In the genomic region with DNA sequence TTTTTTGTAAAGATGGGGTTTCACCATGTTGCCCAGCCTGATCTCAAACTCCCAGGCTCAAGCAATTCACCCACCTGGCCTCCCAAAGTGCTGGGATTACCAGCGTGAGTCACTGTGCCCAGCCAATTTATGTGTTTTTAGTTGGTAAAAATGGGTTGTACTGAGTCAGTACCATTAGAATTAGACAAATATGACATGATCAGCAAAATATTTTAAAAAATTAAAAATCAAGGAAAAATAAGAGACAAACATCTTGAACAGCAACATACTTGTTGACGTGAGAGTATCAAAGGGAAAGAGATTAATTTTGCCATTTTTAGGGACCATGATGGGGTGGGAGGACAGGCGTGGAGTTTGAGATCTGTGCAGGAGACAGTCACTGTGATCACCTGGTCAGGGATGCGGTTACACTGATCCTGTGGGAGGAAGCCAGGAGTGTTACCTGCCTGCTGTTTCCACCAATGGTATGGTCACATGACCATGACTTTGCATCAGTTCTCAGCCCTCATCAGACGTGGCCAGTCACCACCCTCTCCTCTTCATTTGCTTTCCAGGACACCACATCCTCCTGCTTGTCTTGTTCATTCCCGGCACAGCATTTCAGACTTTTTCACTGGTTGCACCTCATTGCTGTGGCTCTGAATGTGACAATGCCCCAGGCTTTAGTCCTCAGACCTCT, we compare ENCODE assay signal across 2 cellular contexts.
A peak's percentile ranks its signal among the peaks of the same experiment; 100 is the strongest.
TF ChIP-seq lines count a peak whose summit lies in the region.

No MANE protein-coding gene starts in this region.

TF ChIP-seq in HepG2, 621 proteins besides CTCF, POLR2A, EP300 and RAD21:
- TF ChIP-seq SP4 (CRISPR knock-in tag; IDR thresholded peaks at IDR 0.05) (no peak), KMT2A (CRISPR knock-in tag; IDR thresholded peaks at IDR 0.05) (no peak), MAFK (conservative IDR thresholded peaks at IDR 0.05 in 1 of 2, IDR thresholded peaks at IDR 0.05 in 1 of 2; ENCODE audit: low read length in 2 of 2) (peak; percentile 33 to 59; a peak in 3 of 4 replicates), MAFF (IDR thresholded peaks at IDR 0.05; ENCODE audit: low read depth, low read length) (0 out of 2 replicates have a peak, but pooled peaks have one; percentile 36), ATRX (CRISPR knock-in tag; IDR thresholded peaks at IDR 0.05; ENCODE audit: borderline replicate concordance) (no peak)
- TF ChIP-seq, protein P1, sequence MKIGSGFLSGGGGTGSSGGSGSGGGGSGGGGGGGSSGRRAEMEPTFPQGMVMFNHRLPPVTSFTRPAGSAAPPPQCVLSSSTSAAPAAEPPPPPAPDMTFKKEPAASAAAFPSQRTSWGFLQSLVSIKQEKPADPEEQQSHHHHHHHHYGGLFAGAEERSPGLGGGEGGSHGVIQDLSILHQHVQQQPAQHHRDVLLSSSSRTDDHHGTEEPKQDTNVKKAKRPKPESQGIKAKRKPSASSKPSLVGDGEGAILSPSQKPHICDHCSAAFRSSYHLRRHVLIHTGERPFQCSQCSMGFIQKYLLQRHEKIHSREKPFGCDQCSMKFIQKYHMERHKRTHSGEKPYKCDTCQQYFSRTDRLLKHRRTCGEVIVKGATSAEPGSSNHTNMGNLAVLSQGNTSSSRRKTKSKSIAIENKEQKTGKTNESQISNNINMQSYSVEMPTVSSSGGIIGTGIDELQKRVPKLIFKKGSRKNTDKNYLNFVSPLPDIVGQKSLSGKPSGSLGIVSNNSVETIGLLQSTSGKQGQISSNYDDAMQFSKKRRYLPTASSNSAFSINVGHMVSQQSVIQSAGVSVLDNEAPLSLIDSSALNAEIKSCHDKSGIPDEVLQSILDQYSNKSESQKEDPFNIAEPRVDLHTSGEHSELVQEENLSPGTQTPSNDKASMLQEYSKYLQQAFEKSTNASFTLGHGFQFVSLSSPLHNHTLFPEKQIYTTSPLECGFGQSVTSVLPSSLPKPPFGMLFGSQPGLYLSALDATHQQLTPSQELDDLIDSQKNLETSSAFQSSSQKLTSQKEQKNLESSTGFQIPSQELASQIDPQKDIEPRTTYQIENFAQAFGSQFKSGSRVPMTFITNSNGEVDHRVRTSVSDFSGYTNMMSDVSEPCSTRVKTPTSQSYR (CRISPR knock-in tag; IDR thresholded peaks at IDR 0.05; ENCODE audit: borderline replicate concordance) = no peak

TF ChIP-seq in K562, 482 proteins besides CTCF, POLR2A, EP300 and RAD21:
- TF ChIP-seq WHSC1 (IDR thresholded peaks at IDR 0.05; ENCODE audit: low read length) = no peak
- no peak for TF ChIP-seq PHF21A (IDR thresholded peaks at IDR 0.05; ENCODE audit: borderline replicate concordance, low read depth)
- no peak for TF ChIP-seq SUPT5H (IDR thresholded peaks at IDR 0.05)
- TF ChIP-seq, protein P2, sequence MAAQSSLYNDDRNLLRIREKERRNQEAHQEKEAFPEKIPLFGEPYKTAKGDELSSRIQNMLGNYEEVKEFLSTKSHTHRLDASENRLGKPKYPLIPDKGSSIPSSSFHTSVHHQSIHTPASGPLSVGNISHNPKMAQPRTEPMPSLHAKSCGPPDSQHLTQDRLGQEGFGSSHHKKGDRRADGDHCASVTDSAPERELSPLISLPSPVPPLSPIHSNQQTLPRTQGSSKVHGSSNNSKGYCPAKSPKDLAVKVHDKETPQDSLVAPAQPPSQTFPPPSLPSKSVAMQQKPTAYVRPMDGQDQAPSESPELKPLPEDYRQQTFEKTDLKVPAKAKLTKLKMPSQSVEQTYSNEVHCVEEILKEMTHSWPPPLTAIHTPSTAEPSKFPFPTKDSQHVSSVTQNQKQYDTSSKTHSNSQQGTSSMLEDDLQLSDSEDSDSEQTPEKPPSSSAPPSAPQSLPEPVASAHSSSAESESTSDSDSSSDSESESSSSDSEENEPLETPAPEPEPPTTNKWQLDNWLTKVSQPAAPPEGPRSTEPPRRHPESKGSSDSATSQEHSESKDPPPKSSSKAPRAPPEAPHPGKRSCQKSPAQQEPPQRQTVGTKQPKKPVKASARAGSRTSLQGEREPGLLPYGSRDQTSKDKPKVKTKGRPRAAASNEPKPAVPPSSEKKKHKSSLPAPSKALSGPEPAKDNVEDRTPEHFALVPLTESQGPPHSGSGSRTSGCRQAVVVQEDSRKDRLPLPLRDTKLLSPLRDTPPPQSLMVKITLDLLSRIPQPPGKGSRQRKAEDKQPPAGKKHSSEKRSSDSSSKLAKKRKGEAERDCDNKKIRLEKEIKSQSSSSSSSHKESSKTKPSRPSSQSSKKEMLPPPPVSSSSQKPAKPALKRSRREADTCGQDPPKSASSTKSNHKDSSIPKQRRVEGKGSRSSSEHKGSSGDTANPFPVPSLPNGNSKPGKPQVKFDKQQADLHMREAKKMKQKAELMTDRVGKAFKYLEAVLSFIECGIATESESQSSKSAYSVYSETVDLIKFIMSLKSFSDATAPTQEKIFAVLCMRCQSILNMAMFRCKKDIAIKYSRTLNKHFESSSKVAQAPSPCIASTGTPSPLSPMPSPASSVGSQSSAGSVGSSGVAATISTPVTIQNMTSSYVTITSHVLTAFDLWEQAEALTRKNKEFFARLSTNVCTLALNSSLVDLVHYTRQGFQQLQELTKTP (IDR thresholded peaks at IDR 0.05; ENCODE audit: low read depth in 1 of 2, partially characterized antibody in 2 of 2) = no peak
- no peak for TF ChIP-seq HMG20A (CRISPR knock-in tag; conservative IDR thresholded peaks at IDR 0.05)
- no peak for TF ChIP-seq TAF1 (IDR thresholded peaks at IDR 0.05; ENCODE audit: control insufficient read depth, extremely low read depth, insufficient read depth, low read length, severe bottlenecking)
- TF ChIP-seq ZNF354B (CRISPR knock-in tag; IDR thresholded peaks at IDR 0.05) = no peak
- TF ChIP-seq, protein P3, sequence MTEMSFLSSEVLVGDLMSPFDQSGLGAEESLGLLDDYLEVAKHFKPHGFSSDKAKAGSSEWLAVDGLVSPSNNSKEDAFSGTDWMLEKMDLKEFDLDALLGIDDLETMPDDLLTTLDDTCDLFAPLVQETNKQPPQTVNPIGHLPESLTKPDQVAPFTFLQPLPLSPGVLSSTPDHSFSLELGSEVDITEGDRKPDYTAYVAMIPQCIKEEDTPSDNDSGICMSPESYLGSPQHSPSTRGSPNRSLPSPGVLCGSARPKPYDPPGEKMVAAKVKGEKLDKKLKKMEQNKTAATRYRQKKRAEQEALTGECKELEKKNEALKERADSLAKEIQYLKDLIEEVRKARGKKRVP (CRISPR knock-in tag; IDR thresholded peaks at IDR 0.05) = no peak
- TF ChIP-seq ZNF316 (IDR thresholded peaks at IDR 0.05) = peak; percentile 47; the same call in 1 of the 2 replicates
- TF ChIP-seq ZNF133 (CRISPR knock-in tag; IDR thresholded peaks at IDR 0.05) = no peak
- TF ChIP-seq, protein P4, sequence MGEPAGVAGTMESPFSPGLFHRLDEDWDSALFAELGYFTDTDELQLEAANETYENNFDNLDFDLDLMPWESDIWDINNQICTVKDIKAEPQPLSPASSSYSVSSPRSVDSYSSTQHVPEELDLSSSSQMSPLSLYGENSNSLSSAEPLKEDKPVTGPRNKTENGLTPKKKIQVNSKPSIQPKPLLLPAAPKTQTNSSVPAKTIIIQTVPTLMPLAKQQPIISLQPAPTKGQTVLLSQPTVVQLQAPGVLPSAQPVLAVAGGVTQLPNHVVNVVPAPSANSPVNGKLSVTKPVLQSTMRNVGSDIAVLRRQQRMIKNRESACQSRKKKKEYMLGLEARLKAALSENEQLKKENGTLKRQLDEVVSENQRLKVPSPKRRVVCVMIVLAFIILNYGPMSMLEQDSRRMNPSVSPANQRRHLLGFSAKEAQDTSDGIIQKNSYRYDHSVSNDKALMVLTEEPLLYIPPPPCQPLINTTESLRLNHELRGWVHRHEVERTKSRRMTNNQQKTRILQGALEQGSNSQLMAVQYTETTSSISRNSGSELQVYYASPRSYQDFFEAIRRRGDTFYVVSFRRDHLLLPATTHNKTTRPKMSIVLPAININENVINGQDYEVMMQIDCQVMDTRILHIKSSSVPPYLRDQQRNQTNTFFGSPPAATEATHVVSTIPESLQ (CRISPR knock-in tag; IDR thresholded peaks at IDR 0.05) = no peak
- TF ChIP-seq, protein P5, sequence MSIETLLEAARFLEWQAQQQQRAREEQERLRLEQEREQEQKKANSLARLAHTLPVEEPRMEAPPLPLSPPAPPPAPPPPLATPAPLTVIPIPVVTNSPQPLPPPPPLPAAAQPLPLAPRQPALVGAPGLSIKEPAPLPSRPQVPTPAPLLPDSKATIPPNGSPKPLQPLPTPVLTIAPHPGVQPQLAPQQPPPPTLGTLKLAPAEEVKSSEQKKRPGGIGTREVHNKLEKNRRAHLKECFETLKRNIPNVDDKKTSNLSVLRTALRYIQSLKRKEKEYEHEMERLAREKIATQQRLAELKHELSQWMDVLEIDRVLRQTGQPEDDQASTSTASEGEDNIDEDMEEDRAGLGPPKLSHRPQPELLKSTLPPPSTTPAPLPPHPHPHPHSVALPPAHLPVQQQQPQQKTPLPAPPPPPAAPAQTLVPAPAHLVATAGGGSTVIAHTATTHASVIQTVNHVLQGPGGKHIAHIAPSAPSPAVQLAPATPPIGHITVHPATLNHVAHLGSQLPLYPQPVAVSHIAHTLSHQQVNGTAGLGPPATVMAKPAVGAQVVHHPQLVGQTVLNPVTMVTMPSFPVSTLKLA (conservative IDR thresholded peaks at IDR 0.05) = no peak
- TF ChIP-seq, protein P6, sequence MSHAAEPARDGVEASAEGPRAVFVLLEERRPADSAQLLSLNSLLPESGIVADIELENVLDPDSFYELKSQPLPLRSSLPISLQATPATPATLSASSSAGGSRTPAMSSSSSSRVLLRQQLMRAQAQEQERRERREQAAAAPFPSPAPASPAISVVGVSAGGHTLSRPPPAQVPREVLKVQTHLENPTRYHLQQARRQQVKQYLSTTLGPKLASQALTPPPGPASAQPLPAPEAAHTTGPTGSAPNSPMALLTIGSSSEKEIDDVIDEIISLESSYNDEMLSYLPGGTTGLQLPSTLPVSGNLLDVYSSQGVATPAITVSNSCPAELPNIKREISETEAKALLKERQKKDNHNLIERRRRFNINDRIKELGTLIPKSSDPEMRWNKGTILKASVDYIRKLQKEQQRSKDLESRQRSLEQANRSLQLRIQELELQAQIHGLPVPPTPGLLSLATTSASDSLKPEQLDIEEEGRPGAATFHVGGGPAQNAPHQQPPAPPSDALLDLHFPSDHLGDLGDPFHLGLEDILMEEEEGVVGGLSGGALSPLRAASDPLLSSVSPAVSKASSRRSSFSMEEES (CRISPR knock-in tag; IDR thresholded peaks at IDR 0.05) = peak; percentile 39
TF ChIP-seq in K562: peak in this region for 2.
